1 cellular context compared by ENCODE assay signal in the genomic region with DNA sequence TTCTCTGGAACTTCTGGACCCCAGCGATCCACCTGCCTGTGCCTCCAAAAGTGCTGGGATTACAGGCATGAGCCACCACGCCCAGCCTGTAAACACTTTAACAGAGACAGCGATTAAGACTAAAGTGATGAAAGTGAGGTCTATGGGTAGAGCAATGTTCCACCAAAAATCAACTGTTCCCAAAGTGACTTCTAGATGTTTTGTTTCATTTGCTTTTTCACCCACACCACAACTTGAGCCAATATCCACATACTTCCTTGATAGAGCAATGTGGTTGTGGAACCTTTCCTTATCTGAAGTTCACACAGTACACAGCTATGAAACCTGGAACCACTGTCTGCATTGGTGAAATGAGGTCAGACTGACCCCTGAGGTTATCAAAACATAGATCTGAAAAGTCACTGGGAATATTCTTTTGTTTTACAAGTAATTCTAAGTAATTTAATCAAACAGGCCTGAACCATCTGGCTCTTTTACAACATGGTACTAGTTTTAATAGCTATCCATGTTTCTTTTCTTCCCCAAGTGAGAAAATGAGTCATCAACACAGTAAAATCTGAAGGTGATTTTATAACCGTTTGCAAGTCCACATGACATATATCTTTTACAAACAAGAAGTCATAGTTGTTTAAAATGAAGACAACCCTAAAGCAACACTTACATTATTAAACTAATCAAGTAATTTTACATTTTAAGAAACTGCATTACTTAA.
TF ChIP-seq lines count a peak whose summit lies in the region.

No MANE protein-coding gene starts in this region.

TF ChIP-seq in GM23338, 12 proteins besides CTCF, POLR2A, EP300 and RAD21 (continued from another document):
- no peak for TF ChIP-seq REST (IDR thresholded peaks at IDR 0.05; ENCODE audit: unreplicated experiment)
